11 cellular contexts compared by ENCODE assay signal in genomic region chr3:102038477-102039142, GRCh38.
DNase-seq lines count a peak whose midpoint lies in the region; ATAC-seq and TF ChIP-seq lines count a peak whose summit lies in the region.
"Had no signal": no experiment of that assay in that cellular context is flagged by ENCODE, and none has a peak within 500 bp of the region (broad histone marks: within the 10 kb centered on the region; RNA-seq: fewer than 3 reads in every experiment).

No MANE protein-coding gene starts in this region.

- H3K27me3 ChIP-seq in GM06990 (replicated peaks; ENCODE audit: control insufficient read depth, insufficient read depth, low read length): no peaks in the 10 kb centered on the region

- no peaks in the 10 kb centered on the region for H3K9me3 ChIP-seq in SK-N-MC (ENCODE audit: low read depth, low read length)

- H3K36me3 ChIP-seq in GM06990 (ENCODE audit: control insufficient read depth, insufficient read depth, low read length): no peaks in the 10 kb centered on the region
- H3K36me3 ChIP-seq in SK-N-MC (ENCODE audit: insufficient read depth, low read length): no peaks in the 10 kb centered on the region

- no peak for TF ChIP-seq CTCF in GM06990 (IDR thresholded peaks at IDR 0.05; ENCODE audit: insufficient read depth, low read length, poor library complexity, severe bottlenecking)
- TF ChIP-seq CTCF in MCF 10A (IDR thresholded peaks at IDR 0.05; ENCODE audit: unreplicated experiment): no peak

- ATAC-seq in GM19455 (IDR thresholded peaks at IDR 0.05; ENCODE audit: unreplicated experiment) (peak; percentile 85), HG03066 (IDR thresholded peaks at IDR 0.05; ENCODE audit: low read depth, unreplicated experiment) (peak; percentile 88)

- intact Hi-C loops in MCF 10A (cut with micrococcal nuclease): no loop called here

- H3K4me3 ChIP-seq in GM06990 (replicated peaks; ENCODE audit: low read depth, low read length): no peak overlapping the region
- H3K4me3 ChIP-seq in SK-N-MC: no peak overlapping the region

- H3K4me3 Mint-ChIP-seq in MCF 10A (ENCODE audit: unreplicated experiment): no peak overlapping the region

- DNase-seq in GM06990 (ENCODE audit: extremely low read depth, insufficient read length): peak; percentile 65
- peak; percentile 75 for DNase-seq in SK-N-MC (ENCODE audit: low read depth, low spot score)
- no peak for DNase-seq in MCF 10A (ENCODE audit: unreplicated experiment)
- DNase-seq in activated CD4-positive, alpha-beta T cell treated with anti-CD3 and anti-CD28 coated beads for 1 hour: no peak
- DNase-seq in NCI-H1048 (lab: John Stamatoyannopoulos, UW): no peak
- no peak for DNase-seq in dermis blood vessel endothelial cell
- DNase-seq: AML-193, NCI-H226 had no signal

- no peaks in the 10 kb centered on the region for H3K36me3 Mint-ChIP-seq in MCF 10A (ENCODE audit: insufficient read depth, unreplicated experiment)

- POLR2A ChIA-PET in MCF 10A (lab: Yijun Ruan, JAX): no interaction called here

- peak overlapping the region; percentile 91 for H3K27ac ChIP-seq in SK-N-MC
- H3K27ac ChIP-seq: parathyroid adenoma had no signal

- CTCF ChIA-PET in MCF 10A (lab: Yijun Ruan, JAX): interaction anchor here (0.7 kb wide), 1 partner anchor 186 kb away, joined by 3 read pairs; no protein-coding TSS in a partner anchor

- no peak overlapping the region for H3K9ac ChIP-seq in SK-N-MC (ENCODE audit: insufficient read length)
- H3K9ac ChIP-seq: parathyroid adenoma had no signal

- peaks cover 16% of the 10 kb centered on the region for H3K9me3 Mint-ChIP-seq in MCF 10A (ENCODE audit: unreplicated experiment)

- no peaks in the 10 kb centered on the region for H3K27me3 Mint-ChIP-seq in MCF 10A (ENCODE audit: insufficient read depth, unreplicated experiment)

- no peak overlapping the region for H3K27ac Mint-ChIP-seq in MCF 10A (ENCODE audit: low read depth, unreplicated experiment)

- BruUV-seq in MCF 10A (replicated peaks; lab: Mats Ljungman, UMichigan): no TSS peak

- H3K4me1 Mint-ChIP-seq in MCF 10A (ENCODE audit: insufficient read depth, unreplicated experiment): no peaks in the 10 kb centered on the region

Comparison
In these comparisons a context has a peak if more than half of its experiments do, and no peak if none do; other contexts are left out.
1. DNase-seq: peak in GM06990 (single experiment) and SK-N-MC (single experiment); none in MCF 10A (single experiment), activated CD4-positive, alpha-beta T cell treated with anti-CD3 and anti-CD28 coated beads for 1 hour (single experiment), NCI-H1048 (single experiment) and dermis blood vessel endothelial cell (single experiment).